Comparison of ENCODE assay signal across 27 cellular contexts in genomic region chr5:82319977-82320376, GRCh38.
"Had no signal": no experiment of that assay in that cellular context is flagged by ENCODE, and none has a peak within 500 bp of the region (broad histone marks: within the 10 kb centered on the region; RNA-seq: fewer than 3 reads in every experiment).

No MANE protein-coding gene starts in this region.

- H3K36me3 ChIP-seq: brain microvascular endothelial cell, esophagus muscularis mucosa had no signal

- H3K27ac ChIP-seq: brain microvascular endothelial cell, coronary artery, dorsolateral prefrontal cortex, esophagus muscularis mucosa, gastroesophageal sphincter had no signal

- H3K36me3 Mint-ChIP-seq: activated naive CD8-positive, alpha-beta T cell had no signal

- H3K9me3 ChIP-seq: esophagus muscularis mucosa, gastroesophageal sphincter had no signal

- H3K27me3 Mint-ChIP-seq: dendritic cell treated with granulocyte-macrophage colony-stimulating factor and Interleukin-4, amounts not matched to agents 40 ng/mL and 50 ng/mL, for 4 days had no signal

- H3K27ac Mint-ChIP-seq: activated CD4-positive, alpha-beta memory T cell treated with anti-CD3 and anti-CD28 coated beads, Interleukin-2, amount 10 ng/mL, durations not matched to agents 7 days and 5 days; activated CD4-positive, alpha-beta T cell treated with anti-CD3 and anti-CD28 coated beads for 36 hours; activated CD4-positive, alpha-beta T cell treated with anti-CD3 and anti-CD28 coated beads, Interleukin-2, amount 10 ng/mL, durations not matched to agents 24 days and 14 days; activated naive CD8-positive, alpha-beta T cell; activated T-cell treated with anti-CD3 and anti-CD28 coated beads, Interleukin-2, amount 50 U/mL, for 24 hours; activated T-cell treated with anti-CD3 and anti-CD28 coated beads, Interleukin-2, amount 50 U/mL, for 72 hours; dendritic cell treated with granulocyte-macrophage colony-stimulating factor and Interleukin-4, amounts not matched to agents 40 ng/mL and 50 ng/mL, for 4 days; endodermal cell had no signal

- H3K4me3 ChIP-seq: coronary artery, dorsolateral prefrontal cortex, esophagus muscularis mucosa, gastroesophageal sphincter had no signal

- H3K4me1 Mint-ChIP-seq: activated CD4-positive, alpha-beta memory T cell treated with anti-CD3 and anti-CD28 coated beads, Interleukin-2, amount 10 ng/mL, durations not matched to agents 7 days and 5 days; activated CD4-positive, alpha-beta T cell treated with anti-CD3 and anti-CD28 coated beads for 36 hours; activated CD4-positive, alpha-beta T cell treated with anti-CD3 and anti-CD28 coated beads, Interleukin-2, amount 10 ng/mL, durations not matched to agents 24 days and 14 days; central memory CD8-positive, alpha-beta T cell had no signal

- H3K4me1 ChIP-seq: esophagus muscularis mucosa, gastroesophageal sphincter had no signal

- DNase-seq: activated CD4-positive, alpha-beta memory T cell treated with anti-CD3 and anti-CD28 coated beads, Interleukin-2, amount 10 ng/mL, durations not matched to agents 7 days and 5 days; activated CD4-positive, alpha-beta T cell treated with anti-CD3 and anti-CD28 coated beads for 36 hours; activated CD4-positive, alpha-beta T cell treated with anti-CD3 and anti-CD28 coated beads, Interleukin-2, amount 10 ng/mL, durations not matched to agents 24 days and 14 days; activated CD4-positive, CD25-positive, alpha-beta regulatory T cell; activated CD4-positive, CD25-positive, alpha-beta regulatory T cell treated with anti-CD3 and anti-CD28 coated beads, Interleukin-2, amount 50 U/mL, for 72 hours; activated CD8-positive, alpha-beta memory T cell treated with anti-CD3 and anti-CD28 coated beads, Interleukin-2, amount 50 U/mL, for 48 hours; activated gamma-delta T cell treated with Interleukin-2 at 50 U/mL for 16 hours; activated naive CD4-positive, alpha-beta T cell treated with anti-CD3 and anti-CD28 coated beads, Interleukin-2, amount 50 U/mL, for 16 hours; activated naive CD4-positive, alpha-beta T cell treated with Interleukin-2 at 50 U/mL for 16 hours; activated T-cell treated with anti-CD3 and anti-CD28 coated beads for 4 hours; activated T-cell treated with anti-CD3 and anti-CD28 coated beads, Interleukin-2, amount 50 U/mL, for 24 hours; activated T-cell treated with anti-CD3 and anti-CD28 coated beads, Interleukin-2, amount 50 U/mL, for 72 hours; amniotic stem cell; anterior cingulate cortex; brain microvascular endothelial cell; dorsolateral prefrontal cortex; effector memory CD4-positive, alpha-beta T cell; endodermal cell; erythroblast; foreskin melanocyte; T-helper 2 cell had no signal

- H3K4me3 Mint-ChIP-seq: activated CD4-positive, alpha-beta memory T cell treated with anti-CD3 and anti-CD28 coated beads, Interleukin-2, amount 10 ng/mL, durations not matched to agents 7 days and 5 days; activated CD4-positive, alpha-beta T cell treated with anti-CD3 and anti-CD28 coated beads for 36 hours; activated CD4-positive, alpha-beta T cell treated with anti-CD3 and anti-CD28 coated beads, Interleukin-2, amount 10 ng/mL, durations not matched to agents 24 days and 14 days; activated naive CD8-positive, alpha-beta T cell; activated T-cell treated with anti-CD3 and anti-CD28 coated beads, Interleukin-2, amount 50 U/mL, for 24 hours; activated T-cell treated with anti-CD3 and anti-CD28 coated beads, Interleukin-2, amount 50 U/mL, for 72 hours; central memory CD8-positive, alpha-beta T cell; dendritic cell treated with granulocyte-macrophage colony-stimulating factor and Interleukin-4, amounts not matched to agents 40 ng/mL and 50 ng/mL, for 4 days; endodermal cell had no signal

- H3K27me3 ChIP-seq: brain microvascular endothelial cell, dorsolateral prefrontal cortex, esophagus muscularis mucosa had no signal

- ATAC-seq: activated CD4-positive, alpha-beta T cell treated with anti-CD3 and anti-CD28 coated beads for 36 hours; activated T-cell treated with anti-CD3 and anti-CD28 coated beads, Interleukin-2, amount 50 U/mL, for 72 hours; gastroesophageal sphincter had no signal

- H3K9me3 Mint-ChIP-seq: activated CD4-positive, alpha-beta memory T cell treated with anti-CD3 and anti-CD28 coated beads, Interleukin-2, amount 10 ng/mL, durations not matched to agents 7 days and 5 days; activated CD4-positive, alpha-beta T cell treated with anti-CD3 and anti-CD28 coated beads, Interleukin-2, amount 10 ng/mL, durations not matched to agents 24 days and 14 days; activated T-cell treated with anti-CD3 and anti-CD28 coated beads, Interleukin-2, amount 50 U/mL, for 24 hours; dendritic cell treated with granulocyte-macrophage colony-stimulating factor and Interleukin-4, amounts not matched to agents 40 ng/mL and 50 ng/mL, for 4 days had no signal
